In the genomic region with DNA sequence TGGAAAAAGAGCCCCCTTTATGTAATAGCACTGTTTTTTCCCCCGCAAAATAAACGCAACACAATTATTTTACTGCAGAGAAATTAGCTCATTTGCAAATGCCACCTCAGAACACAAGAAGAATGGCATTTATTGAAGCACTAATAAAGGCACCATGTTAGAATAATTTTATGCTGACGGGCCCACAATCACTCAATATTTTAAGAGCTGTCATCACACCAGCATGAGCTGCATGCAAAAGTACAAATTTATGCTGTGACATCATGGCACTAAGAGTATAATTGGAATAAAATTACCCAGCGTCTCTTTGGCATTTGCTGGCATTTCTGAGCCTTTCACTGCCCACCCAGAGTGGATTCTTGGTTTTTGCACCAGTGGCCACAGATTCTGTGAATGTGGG, we compare ENCODE assay signal across 23 cellular contexts.
DNase-seq lines count a peak whose midpoint lies in the region; ATAC-seq and TF ChIP-seq lines count a peak whose summit lies in the region.
"Had no signal": no experiment of that assay in that cellular context is flagged by ENCODE, and none has a peak within 500 bp of the region (broad histone marks: within the 10 kb centered on the region; RNA-seq: fewer than 3 reads in every experiment).

No MANE protein-coding gene starts in this region.

- H3K9me2 ChIP-seq in GM23338 (ENCODE audit: insufficient read depth) = peaks cover 10% of the 10 kb centered on the region

- no peak overlapping the region for H2AK5ac ChIP-seq in mesendoderm (ENCODE audit: low read length)

- no peak overlapping the region for H3K4me3 Mint-ChIP-seq in GM23338
- H3K4me3 Mint-ChIP-seq: B cell; CD4-positive, alpha-beta T cell; CD8-positive, alpha-beta memory T cell had no signal

- no peak overlapping the region for H3K18ac ChIP-seq in mesendoderm (ENCODE audit: low read length)

- H3K9me3 Mint-ChIP-seq in GM23338 = no peaks in the 10 kb centered on the region
- H3K9me3 Mint-ChIP-seq: CD4-positive, alpha-beta T cell; CD8-positive, alpha-beta memory T cell had no signal

- H4K8ac ChIP-seq in mesendoderm (ENCODE audit: low read depth, low read length) = no peak overlapping the region

- H3K4ac ChIP-seq in mesendoderm (ENCODE audit: low read depth, low read length) = peak overlapping the region; percentile 52

- H3K27me3 ChIP-seq in GM23338 (ENCODE audit: insufficient read depth) (no peaks in the 10 kb centered on the region), mesendoderm (ENCODE audit: insufficient read depth, low read length, poor library complexity) (no peaks in the 10 kb centered on the region)
- H3K27me3 ChIP-seq: BLaER1 treated with 17β-estradiol and CSF1 and Interleukin-3, amounts not matched to agents 10 nM and 100 nM had no signal

- WGBS in mesendoderm (ENCODE audit: extremely low coverage, insufficient coverage, low lambda C conversion rate) = no CpG with 5 or more reads among the region's 4 CpGs

- H3K4me3 ChIP-seq in GM23338 = no peak overlapping the region
- H3K4me3 ChIP-seq in mesendoderm (ENCODE audit: low read length) = no peak overlapping the region
- H3K4me3 ChIP-seq: A549; BLaER1 treated with 17β-estradiol and CSF1 and Interleukin-3, amounts not matched to agents 10 nM and 100 nM; GM12878 had no signal

- no peak overlapping the region for H3K4me2 ChIP-seq in GM23338
- H3K4me2 ChIP-seq in mesendoderm (ENCODE audit: low read length) = no peak overlapping the region
- H3K4me2 ChIP-seq: A549; BLaER1 treated with 17β-estradiol and CSF1 and Interleukin-3, amounts not matched to agents 10 nM and 100 nM had no signal

- ATAC-seq in GM23338 (no peak), HG03571 (IDR thresholded peaks at IDR 0.05; ENCODE audit: unreplicated experiment) (no peak)
- ATAC-seq: A549, GM12878 had no signal

- no peak for TF ChIP-seq CTCF in GM23338 (conservative IDR thresholded peaks at IDR 0.05; ENCODE audit: low read depth in 2 of 2)

- H2BK15ac ChIP-seq in mesendoderm (replicated peaks; ENCODE audit: low read depth) = no peak overlapping the region

- H2AFZ ChIP-seq in GM23338 = peak overlapping the region; percentile 40; the same call in 1 of the 2 replicates

- DNase-seq in GM23338 (ENCODE audit: low spot score) = no peak
- peak in 6 of 61 donors; percentile 7 to 82 (median 36) for DNase-seq in caudate nucleus (lab: John Stamatoyannopoulos, UW)
- DNase-seq in mesendoderm = no peak
- no peak for DNase-seq in substantia nigra (lab: John Stamatoyannopoulos, UW)
- DNase-seq in HuH-7.5 (ENCODE audit: low spot score) = no peak
- DNase-seq: AML-193; CD4-positive, alpha-beta T cell; CD8-positive, alpha-beta memory T cell; COR-L47; DMS 273 treated with DMSO at 0.1 percent for 48 hours; DMS153; DMS53; DMS79; DND-41; EL; GDM1 had no signal

- no peaks in the 10 kb centered on the region for H4K20me1 ChIP-seq in GM23338 (replicated peaks; ENCODE audit: insufficient read depth)
- H4K20me1 ChIP-seq: BLaER1 treated with 17β-estradiol and CSF1 and Interleukin-3, amounts not matched to agents 10 nM and 100 nM had no signal

- H3K27ac ChIP-seq in GM23338 (ENCODE audit: low read depth) (no peak overlapping the region), caudate nucleus (ENCODE audit: low read depth, low read length) (peak overlapping the region; percentile 89), mesendoderm (ENCODE audit: low read depth, low read length) (no peak overlapping the region), substantia nigra (ENCODE audit: low read depth, low read length, poor library complexity, severe bottlenecking) (no peak overlapping the region)
- H3K27ac ChIP-seq: 22Rv1; A549; BLaER1 treated with 17β-estradiol and CSF1 and Interleukin-3, amounts not matched to agents 10 nM and 100 nM; C4-2B had no signal

- H3F3A ChIP-seq in GM23338 (replicated peaks; ENCODE audit: low read depth) = no peaks in the 10 kb centered on the region

- no peak overlapping the region for H3K9ac ChIP-seq in mesendoderm (ENCODE audit: low read length)
- H3K9ac ChIP-seq: BLaER1 treated with 17β-estradiol and CSF1 and Interleukin-3, amounts not matched to agents 10 nM and 100 nM had no signal

- no peaks in the 10 kb centered on the region for H3K36me3 Mint-ChIP-seq in GM23338 (ENCODE audit: low read depth)

- no peak overlapping the region for H3K27ac Mint-ChIP-seq in GM23338
- H3K27ac Mint-ChIP-seq: B cell; CD4-positive, alpha-beta T cell; CD8-positive, alpha-beta memory T cell had no signal

- H3K79me1 ChIP-seq in mesendoderm (ENCODE audit: low read length) = no peaks in the 10 kb centered on the region

- H3K23ac ChIP-seq in mesendoderm (ENCODE audit: low read length) = no peak overlapping the region

- H3K4me1 ChIP-seq in GM23338 (ENCODE audit: insufficient read depth) (no peaks in the 10 kb centered on the region), mesendoderm (ENCODE audit: control insufficient read depth, low read depth, low read length) (peaks cover 3% of the 10 kb centered on the region)
- H3K4me1 ChIP-seq: BLaER1 treated with 17β-estradiol and CSF1 and Interleukin-3, amounts not matched to agents 10 nM and 100 nM had no signal

- H4K5ac ChIP-seq in mesendoderm (ENCODE audit: low read length) = no peak overlapping the region

- H2BK5ac ChIP-seq in mesendoderm (ENCODE audit: low read length) = no peak overlapping the region

- H3K4me1 Mint-ChIP-seq in GM23338 = peaks cover 6% of the 10 kb centered on the region
- H3K4me1 Mint-ChIP-seq: B cell; CD8-positive, alpha-beta memory T cell had no signal

- H3K36me3 ChIP-seq in GM23338 (ENCODE audit: insufficient read depth) = no peaks in the 10 kb centered on the region
- H3K36me3 ChIP-seq in mesendoderm (ENCODE audit: control insufficient read depth, insufficient read depth, low read length) = no peaks in the 10 kb centered on the region
- H3K36me3 ChIP-seq: BLaER1 treated with 17β-estradiol and CSF1 and Interleukin-3, amounts not matched to agents 10 nM and 100 nM had no signal

- H3K79me2 ChIP-seq in GM23338 (replicated peaks; ENCODE audit: insufficient read depth) (no peaks in the 10 kb centered on the region), mesendoderm (ENCODE audit: control insufficient read depth, insufficient read depth, low read length) (no peaks in the 10 kb centered on the region)

- H3K27me3 Mint-ChIP-seq in GM23338 (ENCODE audit: insufficient read depth, low read depth, poor library complexity) = no peaks in the 10 kb centered on the region
- H3K27me3 Mint-ChIP-seq: B cell; CD4-positive, alpha-beta T cell had no signal

- no peak overlapping the region for H2BK120ac ChIP-seq in mesendoderm (ENCODE audit: low read depth, low read length)

- H3K56ac ChIP-seq in mesendoderm (ENCODE audit: low read length) = no peak overlapping the region

TF ChIP-seq in GM23338, 12 proteins besides CTCF, POLR2A, EP300 and RAD21 (continues in another document):
- no peak for TF ChIP-seq REST (IDR thresholded peaks at IDR 0.05; ENCODE audit: unreplicated experiment)
- no peak for TF ChIP-seq STAT1 (IDR thresholded peaks at IDR 0.05; ENCODE audit: unreplicated experiment)
